In the genomic region with DNA sequence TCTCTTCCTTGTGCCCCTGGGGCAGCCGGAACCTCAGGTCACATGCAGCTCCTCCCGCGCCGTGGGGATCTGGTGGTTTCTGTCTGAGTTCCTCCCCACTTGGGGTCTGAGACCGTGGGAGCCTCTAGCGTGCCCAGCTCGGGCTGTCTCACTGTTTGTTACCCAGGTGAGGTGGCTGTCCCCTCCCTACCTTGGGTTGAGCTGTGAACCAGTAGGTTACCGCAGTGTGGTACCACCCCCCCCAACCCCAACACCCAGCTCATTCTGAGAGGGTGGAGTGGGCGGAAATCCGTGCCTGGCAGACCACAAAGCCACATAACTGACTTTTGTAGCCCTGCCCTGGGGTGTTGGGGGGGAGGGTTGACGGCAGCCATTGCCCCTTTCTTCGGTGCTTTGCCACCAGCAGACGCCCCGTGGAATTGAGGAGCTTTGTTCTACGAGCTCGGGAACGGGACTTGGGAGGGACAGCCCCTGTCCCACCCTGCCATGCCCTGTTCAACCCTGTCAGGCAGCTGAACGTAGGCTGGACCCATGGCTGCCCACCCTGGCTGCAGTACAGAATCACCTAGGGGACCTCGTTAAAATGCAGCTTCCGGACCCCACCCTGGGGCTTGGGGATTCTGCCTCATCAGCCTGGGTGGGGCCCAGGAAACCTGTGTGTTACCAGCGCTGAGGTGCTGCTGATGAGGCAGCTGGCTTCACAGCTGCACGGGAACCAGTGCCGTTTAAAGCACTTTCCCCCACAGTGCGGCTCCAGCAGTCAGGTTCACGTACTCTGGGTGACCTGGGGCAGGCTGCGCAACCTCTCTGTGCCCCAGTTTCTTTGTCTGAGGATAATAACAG, we compare ENCODE assay signal across 8 cellular contexts. TPM values are rescaled to one million over a fixed set of nuclear protein-coding genes. Genes with fewer than 3 reads are reported as not detected.
A peak's percentile ranks its signal among the peaks of the same experiment; 100 is the strongest.
DNase-seq lines count a peak whose midpoint lies in the region; ATAC-seq and TF ChIP-seq lines count a peak whose summit lies in the region.

No MANE protein-coding gene starts in this region.

- H3K23ac ChIP-seq in trophoblast cell (ENCODE audit: low read length): peak overlapping the region; percentile 13

- H3K27me3 ChIP-seq in PC-3 (ENCODE audit: low read length) (no peaks in the 10 kb centered on the region), trophoblast cell (ENCODE audit: insufficient read depth, low read length) (no peaks in the 10 kb centered on the region)

- H3K4me1 ChIP-seq in PC-3 (ENCODE audit: insufficient read depth, low read length): peaks cover 34% of the 10 kb centered on the region
- H3K4me1 ChIP-seq in trophoblast cell (ENCODE audit: control insufficient read depth in 1 of 2, insufficient read depth in 2 of 2, low read length in 2 of 2): peaks cover 0 to 2% of the 10 kb centered on the region in 2 experiments

- peaks cover 2% of the 10 kb centered on the region for H3K79me1 ChIP-seq in trophoblast cell (ENCODE audit: low read length)

- H2AK5ac ChIP-seq in trophoblast cell (ENCODE audit: low read length): peak overlapping the region; percentile 34

- no peak overlapping the region for H3K18ac ChIP-seq in trophoblast cell (ENCODE audit: low read length)

- DNase-seq in PC-3 (peak; percentile 44), activated gamma-delta T cell treated with Interleukin-2 at 50 U/mL for 16 hours (peak; percentile 98), trophoblast cell (no peak), foreskin melanocyte (no peak), NCI-H146 treated with DMSO at 0.1 percent for 48 hours (lab: John Stamatoyannopoulos, UW; ENCODE audit: unreplicated experiment) (no peak), NCI-H2107 (lab: John Stamatoyannopoulos, UW) (no peak)

- POLR2A ChIA-PET in PC-3 (lab: Charles Lee; ENCODE audit: unreplicated experiment): interaction anchor here (0.6 kb wide), 1 partner anchor 29 kb away, joined by 5 read pairs; no protein-coding TSS in a partner anchor

- H4K91ac ChIP-seq in trophoblast cell (ENCODE audit: low read depth, low read length): no peak overlapping the region

- H4K8ac ChIP-seq in trophoblast cell (ENCODE audit: low read depth, low read length): no peak overlapping the region

- no CpG with 5 or more reads among the region's 26 CpGs for WGBS in trophoblast cell (ENCODE audit: extremely low coverage, insufficient coverage, insufficient read length)

- H3K4ac ChIP-seq in trophoblast cell (ENCODE audit: low read depth, low read length): no peak overlapping the region

- intact Hi-C loops in PC-3 (cut with micrococcal nuclease): no loop called here

- peak overlapping the region; percentile 36 for H2AFZ ChIP-seq in PC-3 (ENCODE audit: low read length)
- H2AFZ ChIP-seq in trophoblast cell (ENCODE audit: insufficient read depth, low read length, poor library complexity): no peak overlapping the region

- no peak overlapping the region for H3K14ac ChIP-seq in trophoblast cell (ENCODE audit: low read length)

- no peaks in the 10 kb centered on the region for H3K9me2 ChIP-seq in PC-3 (replicated peaks; ENCODE audit: low read length)

- H3K4me2 ChIP-seq in PC-3 (ENCODE audit: low read length): peak overlapping the region; percentile 63
- no peak overlapping the region for H3K4me2 ChIP-seq in trophoblast cell (ENCODE audit: low read length)

- H3F3A ChIP-seq in PC-3 (ENCODE audit: low read length, unreplicated experiment): no peaks in the 10 kb centered on the region

- H4K12ac ChIP-seq in trophoblast cell (ENCODE audit: low read depth, low read length): no peak overlapping the region

- CTCF ChIA-PET in PC-3 (lab: Charles Lee): no interaction called here

- no peaks in the 10 kb centered on the region for H4K20me1 ChIP-seq in PC-3 (ENCODE audit: low read length)

- H3K9me3 ChIP-seq in PC-3 (ENCODE audit: low read length) (no peaks in the 10 kb centered on the region), trophoblast cell (ENCODE audit: insufficient read depth, low read depth, low read length) (no peaks in the 10 kb centered on the region)

- no peak overlapping the region for H2BK120ac ChIP-seq in trophoblast cell (ENCODE audit: insufficient read depth, low read length, poor library complexity)

- H3K4me3 ChIP-seq in PC-3 (ENCODE audit: low read length) (peak overlapping the region; percentile 36; the same call in 1 of the 2 replicates), trophoblast cell (ENCODE audit: low read depth, low read length) (no peak overlapping the region)

- BruUV-seq in PC-3 (replicated peaks; lab: Mats Ljungman, UMichigan): no TSS peak

- H3K9ac ChIP-seq in PC-3 (ENCODE audit: low read length) (peak overlapping the region; percentile 53), trophoblast cell (ENCODE audit: low read length) (no peak overlapping the region)

- H2BK5ac ChIP-seq in trophoblast cell (ENCODE audit: low read depth, low read length, poor library complexity): no peak overlapping the region

- ATAC-seq in GM21526 (IDR thresholded peaks at IDR 0.05; ENCODE audit: low FRiP score, unreplicated experiment) (peak; percentile 51), PC-3 (peak; percentile 34), GM19328 (IDR thresholded peaks at IDR 0.05; ENCODE audit: unreplicated experiment) (no peak)

- H3K79me2 ChIP-seq in PC-3 (ENCODE audit: low read length) (no peaks in the 10 kb centered on the region), trophoblast cell (ENCODE audit: control insufficient read depth, insufficient read depth, low read length, poor library complexity) (no peaks in the 10 kb centered on the region)

- no peak overlapping the region for H2BK12ac ChIP-seq in trophoblast cell (ENCODE audit: low read length)

- TF ChIP-seq CTCF in PC-3 (conservative IDR thresholded peaks at IDR 0.05; ENCODE audit: low read depth, low read length): no peak

- H3K36me3 ChIP-seq in PC-3 (ENCODE audit: low read depth, low read length) (no peaks in the 10 kb centered on the region), trophoblast cell (ENCODE audit: control insufficient read depth in 1 of 2, insufficient read depth in 2 of 2, low read length in 2 of 2) (no peaks in the 10 kb centered on the region)

- H3K27ac ChIP-seq in PC-3 (ENCODE audit: low read length): peak overlapping the region; percentile 65
- H3K27ac ChIP-seq in trophoblast cell (ENCODE audit: low read depth, low read length): no peak overlapping the region

RNA-seq across cellular contexts. Expression of a gene that starts 18.5 kb away (rescaled TPM):
- total RNA-seq in PC-3 (2014; rRNA removed): 14.5 and 26.0 TPM in 2 replicates
- 9.9 and 11.1 TPM in 2 replicates for polyA plus RNA-seq in trophoblast cell (2013)

Comparison
In these comparisons a context has a peak if more than half of its experiments do, and no peak if none do; other contexts are left out.
1. DNase-seq: peak in PC-3 (single experiment) and activated gamma-delta T cell treated with Interleukin-2 at 50 U/mL for 16 hours (single experiment); none in trophoblast cell (0 of 2), foreskin melanocyte (single experiment), NCI-H146 treated with DMSO at 0.1 percent for 48 hours (single experiment) and NCI-H2107 (single experiment).